ENCODE assay signal across 1 cellular context in the genomic region with DNA sequence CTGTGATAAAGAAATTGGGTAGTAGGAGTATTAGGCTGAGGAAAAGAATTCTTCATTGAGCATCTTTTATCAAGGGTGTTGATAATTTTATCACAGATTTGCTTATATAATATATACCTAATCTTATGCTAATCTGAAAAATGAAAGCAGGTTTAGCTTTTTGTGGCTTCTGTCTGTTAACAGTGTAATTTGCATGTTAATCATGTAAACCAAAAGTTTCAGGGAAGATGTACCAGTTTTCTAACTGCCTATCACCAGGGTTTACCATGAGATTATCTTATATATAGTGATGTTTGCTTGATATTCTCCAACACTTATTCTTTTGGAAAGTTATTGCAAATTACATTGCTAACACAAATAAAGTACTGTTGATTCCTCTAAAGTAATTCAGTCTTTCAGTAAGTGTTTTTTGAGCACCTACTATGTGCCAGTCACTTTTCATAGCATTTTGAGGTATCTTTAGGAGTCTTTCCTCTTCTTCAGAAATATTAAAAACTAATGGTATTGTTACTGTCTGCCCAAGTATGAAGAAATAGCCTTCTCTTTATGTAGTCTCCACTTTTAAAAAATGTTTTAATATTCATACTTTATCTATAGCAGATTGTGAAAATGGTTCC.
TF ChIP-seq lines count a peak whose summit lies in the region.

No MANE protein-coding gene starts in this region.

TF ChIP-seq in K562, 482 proteins besides CTCF, POLR2A, EP300 and RAD21:
- 0 out of 2 replicates have a peak, but pooled peaks have one; percentile 57 for TF ChIP-seq ZKSCAN1 (IDR thresholded peaks at IDR 0.05; ENCODE audit: low read depth, low read length)
- TF ChIP-seq ARHGAP35 (IDR thresholded peaks at IDR 0.05; ENCODE audit: partially characterized antibody) = no peak
- no peak for TF ChIP-seq COPS2 (conservative IDR thresholded peaks at IDR 0.05)
- TF ChIP-seq MTA1 (IDR thresholded peaks at IDR 0.05; ENCODE audit: borderline replicate concordance) = no peak
- no peak for TF ChIP-seq MYC (IDR thresholded peaks at IDR 0.05; ENCODE audit: low read depth, low read length)
- TF ChIP-seq MYC (CRISPR knock-in tag; IDR thresholded peaks at IDR 0.05; ENCODE audit: borderline replicate concordance, low read depth) = no peak
- no peak for TF ChIP-seq ZNF609 (CRISPR knock-in tag; IDR thresholded peaks at IDR 0.05; ENCODE audit: borderline replicate concordance)
- TF ChIP-seq, protein P1, sequence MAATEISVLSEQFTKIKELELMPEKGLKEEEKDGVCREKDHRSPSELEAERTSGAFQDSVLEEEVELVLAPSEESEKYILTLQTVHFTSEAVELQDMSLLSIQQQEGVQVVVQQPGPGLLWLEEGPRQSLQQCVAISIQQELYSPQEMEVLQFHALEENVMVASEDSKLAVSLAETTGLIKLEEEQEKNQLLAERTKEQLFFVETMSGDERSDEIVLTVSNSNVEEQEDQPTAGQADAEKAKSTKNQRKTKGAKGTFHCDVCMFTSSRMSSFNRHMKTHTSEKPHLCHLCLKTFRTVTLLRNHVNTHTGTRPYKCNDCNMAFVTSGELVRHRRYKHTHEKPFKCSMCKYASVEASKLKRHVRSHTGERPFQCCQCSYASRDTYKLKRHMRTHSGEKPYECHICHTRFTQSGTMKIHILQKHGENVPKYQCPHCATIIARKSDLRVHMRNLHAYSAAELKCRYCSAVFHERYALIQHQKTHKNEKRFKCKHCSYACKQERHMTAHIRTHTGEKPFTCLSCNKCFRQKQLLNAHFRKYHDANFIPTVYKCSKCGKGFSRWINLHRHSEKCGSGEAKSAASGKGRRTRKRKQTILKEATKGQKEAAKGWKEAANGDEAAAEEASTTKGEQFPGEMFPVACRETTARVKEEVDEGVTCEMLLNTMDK (IDR thresholded peaks at IDR 0.05; ENCODE audit: borderline replicate concordance, insufficient read depth, low read depth, low read length, poor library complexity, severe bottlenecking) = no peak
- TF ChIP-seq ZNF12 (CRISPR knock-in tag; IDR thresholded peaks at IDR 0.05) = no peak
